Comparison of ENCODE assay signal across 26 cellular contexts in the genomic region with DNA sequence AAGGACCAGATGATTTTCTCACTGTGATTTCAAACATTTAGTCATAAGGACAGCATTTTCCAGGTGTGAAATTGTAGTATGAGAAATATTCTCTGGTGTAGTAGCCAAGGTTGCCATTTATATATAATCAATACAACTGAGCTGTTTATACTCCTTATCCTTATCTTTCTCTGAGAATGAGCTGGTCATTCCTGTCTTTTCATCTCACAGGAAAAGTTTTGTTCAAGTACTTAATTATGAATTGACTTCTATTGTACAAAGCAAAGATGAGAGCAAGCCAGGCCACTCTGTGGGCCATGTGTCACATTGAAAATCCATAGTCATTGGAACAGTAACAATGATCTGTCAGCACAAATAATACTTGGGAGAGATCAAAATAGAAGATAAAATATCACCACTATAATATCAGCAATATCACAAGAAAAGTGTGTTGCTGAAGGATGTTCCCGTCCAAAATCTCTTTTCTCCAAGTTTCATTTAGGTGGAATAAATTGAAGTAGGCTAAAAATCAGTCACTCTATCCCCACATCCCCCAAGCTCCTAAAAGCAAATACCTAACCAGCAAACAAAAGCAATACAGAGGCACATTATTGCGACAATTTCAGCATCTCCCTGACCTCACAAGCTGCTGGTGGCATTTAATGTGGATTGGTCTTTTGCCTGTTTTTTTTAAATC. TPM values are rescaled to one million over a fixed set of nuclear protein-coding genes. Genes with fewer than 3 reads are reported as not detected.
DNase-seq lines count a peak whose midpoint lies in the region; ATAC-seq, FAIRE-seq and TF ChIP-seq lines count a peak whose summit lies in the region.
"Had no signal": no experiment of that assay in that cellular context is flagged by ENCODE, and none has a peak within 500 bp of the region (broad histone marks: within the 10 kb centered on the region; RNA-seq: fewer than 3 reads in every experiment).

No MANE protein-coding gene starts in this region.

- ATAC-seq in omental fat pad (ENCODE audit: low FRiP score), result no peak
- ATAC-seq: A549; CD8-positive, alpha-beta T cell had no signal

- FAIRE-seq in D721Med (lab: Jason Lieb, UNC), result peak; percentile 83
- FAIRE-seq: A549, G401.6, GM12891, GM19239 had no signal

- DNase-seq in NCI-H146 treated with DMSO at 0.1 percent for 48 hours (lab: John Stamatoyannopoulos, UW; ENCODE audit: unreplicated experiment), result peak; percentile 33
- DNase-seq in NCI-H146 (lab: John Stamatoyannopoulos, UW), result no peak
- DNase-seq in D721Med (ENCODE audit: insufficient read length, low spot score), result no peak
- DNase-seq in NCI-H748 (lab: John Stamatoyannopoulos, UW; ENCODE audit: unreplicated experiment), result peak; percentile 60
- DNase-seq in cerebellar cortex (ENCODE audit: low spot score), result peak; percentile 65
- DNase-seq in posterior cingulate gyrus, result no peak
- no peak for DNase-seq in omental fat pad (ENCODE audit: low spot score)
- DNase-seq: AML-193; Caco-2; Calu3; CD4-positive, alpha-beta T cell; CD8-positive, alpha-beta T cell; DMS 273 treated with DMSO at 0.1 percent for 48 hours; DMS153; DMS53; DMS79; DND-41; EL; GF-D8 had no signal

- no peak for TF ChIP-seq CTCF in D721Med (IDR thresholded peaks at IDR 0.05; ENCODE audit: insufficient read depth, missing control alignments)
- no peak for TF ChIP-seq CTCF in omental fat pad (IDR thresholded peaks at IDR 0.05)

- intact Hi-C loops in posterior cingulate gyrus (cut with DNase I), result no loop called here

RNA-seq across cellular contexts. Expression of gene RIT2, which starts 2.1 kb away (rescaled TPM):
- total RNA-seq in omental fat pad, result not detected
- total RNA-seq: A172; B cell; Caco-2; Calu3; CD4-positive, alpha-beta T cell; CD8-positive, alpha-beta T cell; Daoy had no signal

Comparison
In these comparisons a context has a peak if more than half of its experiments do, and no peak if none do; other contexts are left out.
1. DNase-seq: peak in NCI-H146 treated with DMSO at 0.1 percent for 48 hours (single experiment), NCI-H748 (single experiment) and cerebellar cortex (single experiment); none in NCI-H146 (single experiment), D721Med (single experiment), posterior cingulate gyrus (0 of 10) and omental fat pad (single experiment).